In genomic region chr1:168637350-168637991, GRCh38 we compare ENCODE assay signal across 8 cellular contexts.
DNase-seq lines count a peak whose midpoint lies in the region; ATAC-seq and TF ChIP-seq lines count a peak whose summit lies in the region.

No MANE protein-coding gene starts in this region.

- no peak overlapping the region for H2AFZ ChIP-seq in SU-DHL-6 (ENCODE audit: low read depth, low read length, severe bottlenecking)

- H3K27me3 ChIP-seq in SU-DHL-6 (ENCODE audit: low read length) (no peaks in the 10 kb centered on the region), tibial nerve (no peaks in the 10 kb centered on the region)

- no peaks in the 10 kb centered on the region for H3K36me3 ChIP-seq in SU-DHL-6 (ENCODE audit: low read length)
- H3K36me3 ChIP-seq in tibial nerve, result no peaks in the 10 kb centered on the region

- no peaks in the 10 kb centered on the region for H4K20me1 ChIP-seq in SU-DHL-6 (ENCODE audit: low read depth, low read length)

- no peak overlapping the region for H3K9ac ChIP-seq in SU-DHL-6 (ENCODE audit: low read length)

- peaks cover 0 to 17% (median 2%) of the 10 kb centered on the region in 4 donors for H3K4me1 ChIP-seq in tibial nerve

- no peaks in the 10 kb centered on the region for H3F3A ChIP-seq in SU-DHL-6 (ENCODE audit: insufficient read depth)

- 60% methylated on average over 5 of the region's 5 CpGs for WGBS in tibial nerve, 2 donors

- TF ChIP-seq POLR2A in tibial nerve (IDR thresholded peaks at IDR 0.05), result no peak

- H3K4me3 ChIP-seq in SU-DHL-6 (ENCODE audit: insufficient read depth, low read length, poor library complexity, severe bottlenecking) (no peak overlapping the region), tibial nerve (no peak overlapping the region)

- no peaks in the 10 kb centered on the region for H3K9me3 ChIP-seq in SU-DHL-6 (ENCODE audit: insufficient read depth, low read length)
- no peaks in the 10 kb centered on the region for H3K9me3 ChIP-seq in tibial nerve

- no peak overlapping the region for H3K27ac ChIP-seq in SU-DHL-6 (ENCODE audit: low read depth, low read length)
- peak overlapping the region; percentile 60 to 90 (median 72) for H3K27ac ChIP-seq in tibial nerve

- H3K79me2 ChIP-seq in SU-DHL-6 (ENCODE audit: insufficient read depth, low read length), result no peaks in the 10 kb centered on the region

- no peak for TF ChIP-seq EP300 in tibial nerve (IDR thresholded peaks at IDR 0.05)

- no peaks in the 10 kb centered on the region for H3K9me2 ChIP-seq in SU-DHL-6 (replicated peaks; ENCODE audit: insufficient read depth, low read length)

- intact Hi-C loops in left ventricle myocardium superior (cut with micrococcal nuclease), result no loop called here

- peak; percentile 42 for ATAC-seq in left ventricle myocardium superior
- ATAC-seq in HG03571 (IDR thresholded peaks at IDR 0.05; ENCODE audit: unreplicated experiment), result no peak

- DNase-seq in NCI-H510A treated with DMSO at 0.1 percent for 48 hours (lab: John Stamatoyannopoulos, UW) (peak; percentile 31), NCI-H510A (lab: John Stamatoyannopoulos, UW) (no peak), MV-4-11 (lab: John Stamatoyannopoulos, UW) (peak; percentile 14), left ventricle myocardium superior (no peak), tibial nerve (ENCODE audit: low spot score in 2 of 2) (no peak)
- DNase-seq in effector CD8-positive, alpha-beta T cell (lab: John Stamatoyannopoulos, UW), result no peak

- peak; percentile 40 for TF ChIP-seq CTCF in SU-DHL-6 (IDR thresholded peaks at IDR 0.05; ENCODE audit: insufficient read depth, low read length, poor library complexity, severe bottlenecking)
- peak in 3 of 5 experiments; percentile 18 to 31 (median 25) for TF ChIP-seq CTCF in tibial nerve (IDR thresholded peaks at IDR 0.05)

- no peak overlapping the region for H3K4me2 ChIP-seq in SU-DHL-6 (ENCODE audit: low read depth, low read length, poor library complexity, severe bottlenecking)

Comparison
In these comparisons a context has a peak if more than half of its experiments do, and no peak if none do; other contexts are left out.
1. DNase-seq: peak in NCI-H510A treated with DMSO at 0.1 percent for 48 hours (single experiment) and MV-4-11 (single experiment); none in NCI-H510A (single experiment), left ventricle myocardium superior (single experiment), tibial nerve (0 of 2) and effector CD8-positive, alpha-beta T cell (single experiment).